In genomic region chr18:2902327-2902726, GRCh38 we compare ENCODE assay signal across 22 cellular contexts. TPM values are rescaled to one million over a fixed set of nuclear protein-coding genes. Genes with fewer than 3 reads are reported as not detected.
A peak's percentile ranks its signal among the peaks of the same experiment; 100 is the strongest.
DNase-seq lines count a peak whose midpoint lies in the region; ATAC-seq and TF ChIP-seq lines count a peak whose summit lies in the region.
"Had no signal": no experiment of that assay in that cellular context is flagged by ENCODE, and none has a peak within 500 bp of the region (broad histone marks: within the 10 kb centered on the region; RNA-seq: fewer than 3 reads in every experiment).

No MANE protein-coding gene starts in this region.

- no peak overlapping the region for H3K4me3 ChIP-seq in cardiac muscle cell
- H3K4me3 ChIP-seq in left ventricle myocardium inferior, result no peak overlapping the region
- H3K4me3 ChIP-seq in vagina, result no peak overlapping the region
- H3K4me3 ChIP-seq: lung, Peyer's patch, transverse colon had no signal

- H3K9me3 ChIP-seq in cardiac muscle cell (ENCODE audit: low read depth) (no peaks in the 10 kb centered on the region), left ventricle myocardium inferior (replicated peaks) (no peaks in the 10 kb centered on the region), vagina (no peaks in the 10 kb centered on the region)
- H3K9me3 ChIP-seq: Peyer's patch, transverse colon had no signal

- ATAC-seq in Right ventricle myocardium inferior (no peak), sciatic nerve (no peak), HG03175 (IDR thresholded peaks at IDR 0.05; ENCODE audit: unreplicated experiment) (no peak), HG03378 (IDR thresholded peaks at IDR 0.05; ENCODE audit: unreplicated experiment) (no peak)
- ATAC-seq: activated T-helper 17 cell treated with anti-CD3 and anti-CD28 coated beads, Interleukin-2, amount 50 U/mL, for 72 hours; stimulated activated naive CD8-positive, alpha-beta T cell treated with anti-CD3 and anti-CD28 coated beads, Interleukin-15, amount 100 ng/mL, for 72 hours had no signal

- intact Hi-C loops in Right ventricle myocardium inferior (cut with DNase I), result loop anchor here (10.0 kb wide), 1 partner anchor 108 kb away; no protein-coding TSS in a partner anchor
- intact Hi-C loops in left ventricle myocardium inferior (cut with micrococcal nuclease), result loop anchor here (10.0 kb wide), 1 partner anchor 108 kb away; no protein-coding TSS in a partner anchor
- intact Hi-C loops in sciatic nerve (cut with DNase I), result loop anchor here (10.0 kb wide), 1 partner anchor 128 kb away; no protein-coding TSS in a partner anchor
- intact Hi-C loops in vagina (cut with DNase I), result loop anchor here (10.0 kb wide), 1 partner anchor 138 kb away; no protein-coding TSS in a partner anchor

- H3K27ac ChIP-seq in cardiac muscle cell (peak overlapping the region; percentile 83), left ventricle myocardium inferior (replicated peaks) (peak overlapping the region; percentile 73), vagina (peak overlapping the region; percentile 74)
- H3K27ac ChIP-seq: epithelial cell of prostate, Peyer's patch, transverse colon had no signal

- no peak for TF ChIP-seq POLR2A in vagina (IDR thresholded peaks at IDR 0.05)

- DNase-seq in cardiac muscle cell (ENCODE audit: low read depth in 1 of 2, low spot score in 1 of 2) (no peak), Right ventricle myocardium inferior (ENCODE audit: missing footprints) (no peak), left ventricle myocardium inferior (no peak), sciatic nerve (ENCODE audit: low spot score) (peak; percentile 54), vagina (ENCODE audit: extremely low spot score in 2 of 2) (no peak), dedifferentiated amniotic fluid mesenchymal stem cell (ENCODE audit: extremely low spot score) (no peak)
- DNase-seq: amygdala; CD4-positive, alpha-beta T cell; effector CD4-positive, alpha-beta T cell; GOT3; NCI-H146; NCI-H2107; SIG-M5; stimulated activated CD4-positive, alpha-beta T cell treated with anti-CD3 and anti-CD28 coated beads, Interleukin-2, amount 100 ng/mL, for 48 hours; stimulated activated naive CD8-positive, alpha-beta T cell treated with anti-CD3 and anti-CD28 coated beads, Interleukin-15, amount 100 ng/mL, for 72 hours had no signal

- TF ChIP-seq CTCF in cardiac muscle cell (IDR thresholded peaks at IDR 0.05; ENCODE audit: low read depth, low read length), result no peak
- no peak for TF ChIP-seq CTCF in left ventricle myocardium inferior (IDR thresholded peaks at IDR 0.05; ENCODE audit: borderline replicate concordance)
- no peak for TF ChIP-seq CTCF in vagina (IDR thresholded peaks at IDR 0.05)

- H3K36me3 ChIP-seq in cardiac muscle cell (no peaks in the 10 kb centered on the region), left ventricle myocardium inferior (no peaks in the 10 kb centered on the region), vagina (no peaks in the 10 kb centered on the region)
- H3K36me3 ChIP-seq: Peyer's patch, transverse colon had no signal

- H3K4me1 ChIP-seq in cardiac muscle cell (ENCODE audit: low read depth), result peaks cover 50% of the 10 kb centered on the region
- H3K4me1 ChIP-seq in left ventricle myocardium inferior, result peaks cover 88% of the 10 kb centered on the region
- peaks cover 59% of the 10 kb centered on the region for H3K4me1 ChIP-seq in vagina

- no peaks in the 10 kb centered on the region for H3K27me3 ChIP-seq in cardiac muscle cell
- H3K27me3 ChIP-seq in left ventricle myocardium inferior (ENCODE audit: low read depth), result no peaks in the 10 kb centered on the region
- no peaks in the 10 kb centered on the region for H3K27me3 ChIP-seq in vagina
- H3K27me3 ChIP-seq: Peyer's patch, transverse colon had no signal

RNA-seq across cellular contexts. Expression of gene EMILIN2, which starts 55.5 kb away (rescaled TPM):
- total RNA-seq in cardiac muscle cell, result 75.9 and 134 TPM in 2 replicates
- polyA plus RNA-seq in cardiac muscle cell, result 96.8 and 116 TPM in 2 replicates
- total RNA-seq in Right ventricle myocardium inferior, result 24.6 TPM
- total RNA-seq in left ventricle myocardium inferior, result 12.4 TPM
- 25.1 TPM for total RNA-seq in sciatic nerve
- 26.8 TPM for total RNA-seq in vagina
